ENCODE assay signal across 14 cellular contexts in the genomic region with DNA sequence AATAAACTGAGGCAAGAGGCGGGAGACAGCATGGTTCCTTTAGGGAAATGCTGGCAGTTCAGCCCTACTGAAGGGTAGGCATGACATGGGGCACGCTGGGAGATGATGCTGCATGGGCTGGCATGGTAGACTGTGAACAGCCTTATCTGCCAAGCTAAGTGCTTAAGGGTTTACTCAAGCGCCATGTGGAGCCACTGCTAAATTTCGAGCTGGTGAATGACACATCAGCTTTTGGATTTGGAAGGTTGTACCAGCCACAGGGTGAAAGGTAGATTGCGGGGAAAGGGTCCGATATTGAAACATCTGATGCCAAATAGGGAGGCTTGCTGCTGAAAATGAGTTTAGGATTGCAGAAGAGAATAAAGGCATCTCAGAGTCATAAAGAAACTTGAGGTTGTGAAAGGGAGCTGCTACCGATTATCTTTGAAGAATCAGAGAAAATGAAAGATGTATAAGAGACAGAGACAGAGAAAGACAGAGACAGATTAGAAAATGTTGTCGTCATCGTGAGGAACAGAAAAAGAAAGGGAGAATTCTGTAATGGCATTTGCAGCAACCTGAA. TPM values are rescaled to one million over a fixed set of nuclear protein-coding genes. Genes with fewer than 3 reads are reported as not detected.
DNase-seq lines count a peak whose midpoint lies in the region; ATAC-seq and TF ChIP-seq lines count a peak whose summit lies in the region.
"Had no signal": no experiment of that assay in that cellular context is flagged by ENCODE, and none has a peak within 500 bp of the region (broad histone marks: within the 10 kb centered on the region; RNA-seq: fewer than 3 reads in every experiment).

No MANE protein-coding gene starts in this region.

- intact Hi-C loops in Right ventricle myocardium inferior (cut with DNase I) (no loop called here), cardiac septum (cut with DNase I) (no loop called here)
- intact Hi-C loops in activated naive CD4-positive, alpha-beta T cell treated with anti-CD3 and anti-CD28 coated beads for 36 hours (cut with micrococcal nuclease), result loop anchor here (1.0 to 5.0 kb wide), 5 partner anchors 8 to 567 kb away; a partner anchor contains a TSS

- H3K9me3 Mint-ChIP-seq in activated naive CD4-positive, alpha-beta T cell treated with anti-CD3 and anti-CD28 coated beads for 36 hours, result peaks cover 16% of the 10 kb centered on the region
- peaks cover 10% of the 10 kb centered on the region for H3K9me3 Mint-ChIP-seq in osteocyte (ENCODE audit: unreplicated experiment)

- peaks cover 85% of the 10 kb centered on the region for H3K4me1 Mint-ChIP-seq in activated naive CD4-positive, alpha-beta T cell treated with anti-CD3 and anti-CD28 coated beads for 36 hours (ENCODE audit: low read depth)
- H3K4me1 Mint-ChIP-seq in osteocyte (ENCODE audit: unreplicated experiment), result no peaks in the 10 kb centered on the region

- peak overlapping the region; percentile 91 for H3K27ac Mint-ChIP-seq in activated naive CD4-positive, alpha-beta T cell treated with anti-CD3 and anti-CD28 coated beads for 36 hours
- no peak overlapping the region for H3K27ac Mint-ChIP-seq in osteocyte (ENCODE audit: unreplicated experiment)

- peaks cover 23% of the 10 kb centered on the region for H3K36me3 Mint-ChIP-seq in activated naive CD4-positive, alpha-beta T cell treated with anti-CD3 and anti-CD28 coated beads for 36 hours (ENCODE audit: low read depth)
- no peaks in the 10 kb centered on the region for H3K36me3 Mint-ChIP-seq in osteocyte (ENCODE audit: unreplicated experiment)

- TF ChIP-seq CTCF in osteocyte (IDR thresholded peaks at IDR 0.05), result no peak

- CTCF ChIA-PET in activated naive CD4-positive, alpha-beta T cell treated with anti-CD3 and anti-CD28 coated beads for 36 hours (lab: Charles Lee), result interaction anchor here (1.0 to 1.8 kb wide), 3 partner anchors 13 to 50 kb away, joined by 3 to 7 read pairs (median 6); no protein-coding TSS in a partner anchor

- H3K27me3 Mint-ChIP-seq in activated naive CD4-positive, alpha-beta T cell treated with anti-CD3 and anti-CD28 coated beads for 36 hours (ENCODE audit: low read depth), result no peaks in the 10 kb centered on the region
- H3K27me3 Mint-ChIP-seq in osteocyte (ENCODE audit: unreplicated experiment), result peaks cover 13% of the 10 kb centered on the region

- DNase-seq in Right ventricle myocardium inferior (ENCODE audit: missing footprints) (no peak), cardiac septum (ENCODE audit: low spot score) (no peak), osteocyte (ENCODE audit: extremely low spot score, unreplicated experiment) (peak; percentile 62), occipital lobe (lab: John Stamatoyannopoulos, UW) (no peak)
- DNase-seq in activated naive CD4-positive, alpha-beta T cell treated with anti-CD3 and anti-CD28 coated beads for 36 hours, result peak; percentile 64
- DNase-seq: activated gamma-delta T cell, BE2C, kidney glomerular epithelial cell, NCI-H1930, NCI-H748 treated with DMSO at 0.1 percent for 48 hours had no signal

- peak overlapping the region; percentile 58 for H3K4me3 Mint-ChIP-seq in activated naive CD4-positive, alpha-beta T cell treated with anti-CD3 and anti-CD28 coated beads for 36 hours
- no peak overlapping the region for H3K4me3 Mint-ChIP-seq in osteocyte (ENCODE audit: unreplicated experiment)

- ATAC-seq in Right ventricle myocardium inferior, result peak; percentile 79
- ATAC-seq in GM21786 (IDR thresholded peaks at IDR 0.05; ENCODE audit: unreplicated experiment), result peak; percentile 52
- ATAC-seq in GM19455 (IDR thresholded peaks at IDR 0.05; ENCODE audit: unreplicated experiment), result no peak
- ATAC-seq in GM19467 (IDR thresholded peaks at IDR 0.05; ENCODE audit: unreplicated experiment), result no peak
- ATAC-seq: K562 had no signal

RNA-seq across cellular contexts. Expression of a gene that starts 16.4 kb away (rescaled TPM):
- 2.8 TPM for total RNA-seq in Right ventricle myocardium inferior
- 2.0 TPM for total RNA-seq in cardiac septum
- 10 to 100 TPM; 15.9 to 18.1 TPM for total RNA-seq in activated naive CD4-positive, alpha-beta T cell treated with anti-CD3 and anti-CD28 coated beads for 36 hours
- total RNA-seq in osteocyte, result not detected in 2 replicates
- total RNA-seq in occipital lobe, result 0.62 TPM

Comparison
In these comparisons a context has a peak if more than half of its experiments do, and no peak if none do; other contexts are left out.
1. ATAC-seq: peak in Right ventricle myocardium inferior (single experiment) and GM21786 (single experiment); none in GM19455 (single experiment) and GM19467 (single experiment).
2. DNase-seq: peak in activated naive CD4-positive, alpha-beta T cell treated with anti-CD3 and anti-CD28 coated beads for 36 hours (single experiment) and osteocyte (single experiment); none in Right ventricle myocardium inferior (single experiment), cardiac septum (single experiment) and occipital lobe (single experiment).